Comparison of ENCODE assay signal across 9 cellular contexts in the genomic region with DNA sequence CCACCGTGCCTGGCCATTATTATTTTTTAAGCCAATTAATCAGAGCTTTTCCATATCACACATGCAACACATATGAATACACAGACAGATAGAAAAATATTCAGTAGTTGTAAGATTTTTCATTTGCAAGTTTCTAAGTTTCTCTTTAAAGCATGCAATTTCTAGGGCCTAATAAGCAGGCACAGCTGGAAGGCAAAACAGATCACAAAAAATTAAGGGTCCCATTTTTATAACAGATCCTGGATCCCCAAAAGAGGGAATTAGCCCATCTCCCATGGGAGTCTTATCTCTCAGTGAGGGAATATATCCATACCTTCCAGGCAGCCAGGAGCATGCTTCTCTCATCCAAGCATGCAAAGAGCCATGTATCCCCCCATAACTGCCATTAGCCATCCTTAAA. TPM values are rescaled to one million over a fixed set of nuclear protein-coding genes. Genes with fewer than 3 reads are reported as not detected.
"Had no signal": no experiment of that assay in that cellular context is flagged by ENCODE, and none has a peak within 500 bp of the region (broad histone marks: within the 10 kb centered on the region; RNA-seq: fewer than 3 reads in every experiment).

No MANE protein-coding gene starts in this region.

- FAIRE-seq: HepG2, HTR-8/SVneo had no signal

- H3K4me2 ChIP-seq: KMS-11 had no signal

- H3K27me3 Mint-ChIP-seq: IgD-negative memory B cell had no signal

- H3K9ac ChIP-seq: KMS-11 had no signal

- H3K27ac Mint-ChIP-seq: IgD-negative memory B cell had no signal

- H3K4me1 Mint-ChIP-seq: IgD-negative memory B cell had no signal

- H3K27ac ChIP-seq: HL-60, KMS-11 had no signal

- ATAC-seq: HepG2 had no signal

- DNase-seq: IMR-90, KBM-7, KG1 had no signal

RNA-seq across cellular contexts. Expression of a gene that starts 31.2 kb away (rescaled TPM):
- total RNA-seq: HepG2, HT-29 had no signal
- polyA plus RNA-seq: HepG2, IgD-negative memory B cell had no signal
